In the genomic region with DNA sequence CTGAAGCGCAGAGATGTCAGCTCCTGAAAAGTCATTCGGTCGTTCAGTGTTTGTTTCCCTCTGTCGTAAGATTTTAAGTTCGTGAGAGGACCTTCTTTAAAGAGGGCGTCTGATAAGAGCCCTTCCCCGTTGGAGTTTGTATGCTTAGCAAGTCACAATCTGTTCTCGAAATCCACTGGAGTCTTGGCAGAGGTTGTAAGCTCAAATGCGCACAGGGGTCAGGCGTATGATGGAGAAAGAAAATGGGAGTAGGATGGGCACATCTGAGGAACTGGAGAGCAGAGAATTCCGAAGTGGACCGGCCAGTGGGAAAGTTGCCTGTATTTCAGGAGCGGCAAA, we compare ENCODE assay signal across 8 cellular contexts. TPM values are rescaled to one million over a fixed set of nuclear protein-coding genes. Genes with fewer than 3 reads are reported as not detected.
DNase-seq lines count a peak whose midpoint lies in the region; ATAC-seq and TF ChIP-seq lines count a peak whose summit lies in the region.

No MANE protein-coding gene starts in this region.

- peak overlapping the region; percentile 88 for H3K27ac Mint-ChIP-seq in activated T-helper 2 cell treated with anti-CD3 and anti-CD28 coated beads, Interferon-gamma antibody, Interleukin-2, Interleukin-4, amounts not matched to agents 10 μg/mL and 5 μg/mL and 100 μg/mL, durations not matched to agents 14 hours and 24 hours and 36 hours

- H3K9me3 Mint-ChIP-seq in activated T-helper 2 cell treated with anti-CD3 and anti-CD28 coated beads, Interferon-gamma antibody, Interleukin-2, Interleukin-4, amounts not matched to agents 10 μg/mL and 5 μg/mL and 100 μg/mL, durations not matched to agents 14 hours and 24 hours and 36 hours: peaks cover 4% of the 10 kb centered on the region

- peaks cover 17% of the 10 kb centered on the region for H3K4me1 Mint-ChIP-seq in activated T-helper 2 cell treated with anti-CD3 and anti-CD28 coated beads, Interferon-gamma antibody, Interleukin-2, Interleukin-4, amounts not matched to agents 10 μg/mL and 5 μg/mL and 100 μg/mL, durations not matched to agents 14 hours and 24 hours and 36 hours (ENCODE audit: low read depth)

- TF ChIP-seq CTCF in psoas muscle (IDR thresholded peaks at IDR 0.05): no peak

- peak overlapping the region; percentile 94 for H3K4me3 Mint-ChIP-seq in activated T-helper 2 cell treated with anti-CD3 and anti-CD28 coated beads, Interferon-gamma antibody, Interleukin-2, Interleukin-4, amounts not matched to agents 10 μg/mL and 5 μg/mL and 100 μg/mL, durations not matched to agents 14 hours and 24 hours and 36 hours (ENCODE audit: low read depth)

- H3K9me3 ChIP-seq in HUES48 (ENCODE audit: control insufficient read depth, insufficient read depth, low read length) (0 out of 2 replicates have a peak, but pooled peaks cover 8% of the 10 kb centered on the region), psoas muscle (no peaks in the 10 kb centered on the region)

- H3K9ac ChIP-seq in HUES48 (ENCODE audit: low read depth, low read length): peak overlapping the region; percentile 94

- H3K27ac ChIP-seq in HUES48 (ENCODE audit: low read depth, low read length) (peak overlapping the region; percentile 98), psoas muscle (peak overlapping the region; percentile 91)

- H3K4me3 ChIP-seq in HUES48 (ENCODE audit: low read depth, low read length) (peak overlapping the region; percentile 83), psoas muscle (peak overlapping the region; percentile 91)

- 3 to 4% (median 4%) methylated on average over 13 of the region's 13 CpGs for WGBS in psoas muscle, 3 donors

- peak; percentile 7 for ATAC-seq in GM19397 (IDR thresholded peaks at IDR 0.05; ENCODE audit: unreplicated experiment)
- peak; percentile 54 to 55 for ATAC-seq in left cardiac atrium
- ATAC-seq in psoas muscle: peak; percentile 22 to 67 (median 40)

- peaks cover 16% of the 10 kb centered on the region for H3K36me3 ChIP-seq in HUES48 (ENCODE audit: control insufficient read depth, insufficient read depth, low read length)
- H3K36me3 ChIP-seq in psoas muscle (ENCODE audit: insufficient read depth in 1 of 2, low read depth in 1 of 2): peaks cover 0 to 13% of the 10 kb centered on the region in 2 donors

- intact Hi-C loops in activated T-helper 2 cell treated with anti-CD3 and anti-CD28 coated beads, Interferon-gamma antibody, Interleukin-2, Interleukin-4, amounts not matched to agents 10 μg/mL and 5 μg/mL and 100 μg/mL, durations not matched to agents 14 hours and 24 hours and 36 hours (cut with micrococcal nuclease): loop anchor here (2.0 kb wide), 1 partner anchor 382 kb away; a partner anchor contains a TSS
- intact Hi-C loops in left cardiac atrium (cut with DNase I) (no loop called here), psoas muscle (cut with DNase I) (no loop called here)

- H3K4me1 ChIP-seq in HUES48 (ENCODE audit: control insufficient read depth, insufficient read depth, low read length) (peaks cover 40% of the 10 kb centered on the region), psoas muscle (peaks cover 16% of the 10 kb centered on the region)

- H3K36me3 Mint-ChIP-seq in activated T-helper 2 cell treated with anti-CD3 and anti-CD28 coated beads, Interferon-gamma antibody, Interleukin-2, Interleukin-4, amounts not matched to agents 10 μg/mL and 5 μg/mL and 100 μg/mL, durations not matched to agents 14 hours and 24 hours and 36 hours (ENCODE audit: low read depth): peaks cover 7% of the 10 kb centered on the region

- DNase-seq in CD1c-positive myeloid dendritic cell (ENCODE audit: extremely low spot score) (peak; percentile 42), left cardiac atrium (no peak), psoas muscle (no peak), RPMI8226 (no peak)
- DNase-seq in activated T-helper 2 cell treated with anti-CD3 and anti-CD28 coated beads, Interferon-gamma antibody, Interleukin-2, Interleukin-4, amounts not matched to agents 10 μg/mL and 5 μg/mL and 100 μg/mL, durations not matched to agents 14 hours and 24 hours and 36 hours (ENCODE audit: low spot score): no peak
- DNase-seq in stimulated activated CD4-positive, alpha-beta T cell treated with anti-CD3 and anti-CD28 coated beads, Interleukin-12 subunit alpha, Interleukin-12 subunit beta, amount 100 ng/mL, for 4 hours: no peak

- H3K27me3 ChIP-seq in HUES48 (ENCODE audit: control insufficient read depth, insufficient read depth, low read length) (no peaks in the 10 kb centered on the region), psoas muscle (ENCODE audit: insufficient read depth in 3 of 3, low read length in 2 of 3) (no peaks in the 10 kb centered on the region)

- peaks cover 10% of the 10 kb centered on the region for H3K27me3 Mint-ChIP-seq in activated T-helper 2 cell treated with anti-CD3 and anti-CD28 coated beads, Interferon-gamma antibody, Interleukin-2, Interleukin-4, amounts not matched to agents 10 μg/mL and 5 μg/mL and 100 μg/mL, durations not matched to agents 14 hours and 24 hours and 36 hours (ENCODE audit: low read depth)

RNA-seq across cellular contexts. Expression of a gene that starts 0.7 kb away (rescaled TPM):
- total RNA-seq in activated T-helper 2 cell treated with anti-CD3 and anti-CD28 coated beads, Interferon-gamma antibody, Interleukin-2, Interleukin-4, amounts not matched to agents 10 μg/mL and 5 μg/mL and 100 μg/mL, durations not matched to agents 14 hours and 24 hours and 36 hours: 81.1 and 88.1 TPM in 2 replicates
- total RNA-seq in left cardiac atrium (100 to 1,000 TPM; 199 to 213 TPM), psoas muscle (100 to 1,000 TPM in 3 of 4 donors, 10 to 100 TPM in 1; 60.8 to 142 (median 131) TPM)
- polyA plus RNA-seq in psoas muscle: 10 to 100 TPM; 60.5 to 66.8 (median 64.2) TPM
